ENCODE assay signal across 11 cellular contexts in genomic region chr18:63603772-63604171, GRCh38. TPM values are rescaled to one million over a fixed set of nuclear protein-coding genes. Genes with fewer than 3 reads are reported as not detected.
DNase-seq lines count a peak whose midpoint lies in the region; ATAC-seq, FAIRE-seq and TF ChIP-seq lines count a peak whose summit lies in the region.
"Had no signal": no experiment of that assay in that cellular context is flagged by ENCODE, and none has a peak within 500 bp of the region (broad histone marks: within the 10 kb centered on the region; RNA-seq: fewer than 3 reads in every experiment).

No MANE protein-coding gene starts in this region.

- 45% methylated on average over 1 of the region's 1 CpG for WGBS in mammary epithelial cell (ENCODE audit: low coverage, missing lambda C conversion rate)
- 15 to 40% methylated on average over 1 of the region's 1 CpG for WGBS in body of pancreas, 2 donors

- no TSS peak for BruUV-seq in mammary epithelial cell (replicated peaks; lab: Mats Ljungman, UMichigan)

- peak; percentile 95 for ATAC-seq in GM21381 (IDR thresholded peaks at IDR 0.05; ENCODE audit: unreplicated experiment)
- ATAC-seq in HG03103 (IDR thresholded peaks at IDR 0.05; ENCODE audit: low read depth, unreplicated experiment), result peak; percentile 95
- ATAC-seq in omental fat pad (ENCODE audit: low FRiP score), result no peak
- no peak for ATAC-seq in body of pancreas
- ATAC-seq: gastroesophageal sphincter had no signal

- H4K20me1 ChIP-seq in mammary epithelial cell (ENCODE audit: insufficient read depth, low read length), result no peaks in the 10 kb centered on the region

- H3K4me3 ChIP-seq in mammary epithelial cell (replicated peaks in 1 of 3; ENCODE audit: insufficient read depth in 1 of 3, low read depth in 2 of 3, low read length in 3 of 3), result no peak overlapping the region
- no peak overlapping the region for H3K4me3 ChIP-seq in body of pancreas
- H3K4me3 ChIP-seq: gastroesophageal sphincter, SJSA1 had no signal

- H3K4me1 ChIP-seq in mammary epithelial cell (ENCODE audit: insufficient read depth, low read length) (peaks cover 25% of the 10 kb centered on the region), body of pancreas (no peaks in the 10 kb centered on the region)
- H3K4me1 ChIP-seq: gastroesophageal sphincter, SJSA1 had no signal

- FAIRE-seq in GM12892 (lab: Jason Lieb, UNC), result peak; percentile 95

- DNase-seq in GM12892 (ENCODE audit: insufficient read length), result peak; percentile 23
- peak; percentile 82 for DNase-seq in mammary epithelial cell
- no peak for DNase-seq in stimulated activated CD4-positive, alpha-beta T cell treated with anti-CD3 and anti-CD28 coated beads, Interleukin-2, amount 100 ng/mL, for 48 hours
- DNase-seq in omental fat pad (ENCODE audit: low spot score), result no peak
- DNase-seq in body of pancreas, result no peak
- no peak for DNase-seq in NCI-H524 (lab: John Stamatoyannopoulos, UW)

- H3K4me2 ChIP-seq in mammary epithelial cell (ENCODE audit: insufficient read depth, low read depth, low read length), result peak overlapping the region; percentile 48

- no peak for TF ChIP-seq POLR2A in GM12892 (IDR thresholded peaks at IDR 0.05; ENCODE audit: low read depth, low read length)
- TF ChIP-seq POLR2A in body of pancreas (IDR thresholded peaks at IDR 0.05), result no peak

- CTCF ChIA-PET in mammary epithelial cell (lab: Charles Lee; ENCODE audit: low non-redundant PET), result interaction anchor here (0.6 kb wide), 1 partner anchor 298 kb away, joined by 3 read pairs; no protein-coding TSS in a partner anchor

- intact Hi-C loops in mammary epithelial cell (cut with micrococcal nuclease), result loop anchor here (5.0 kb wide), 1 partner anchor 74 kb away; no protein-coding TSS in a partner anchor
- intact Hi-C loops in body of pancreas (cut with DNase I), result no loop called here

- TF ChIP-seq CTCF in mammary epithelial cell (conservative IDR thresholded peaks at IDR 0.05 in 1 of 2, IDR thresholded peaks at IDR 0.05 in 1 of 2; ENCODE audit: extremely low read depth in 1 of 2, insufficient read depth in 1 of 2, low read depth in 1 of 2, low read length in 2 of 2) (no peak), omental fat pad (IDR thresholded peaks at IDR 0.05) (no peak), body of pancreas (IDR thresholded peaks at IDR 0.05) (no peak)

- H3K36me3 ChIP-seq in mammary epithelial cell (ENCODE audit: insufficient read depth, low read length), result no peaks in the 10 kb centered on the region
- no peaks in the 10 kb centered on the region for H3K36me3 ChIP-seq in body of pancreas (replicated peaks in 1 of 2; ENCODE audit: insufficient read depth in 1 of 2, low read depth in 2 of 2)
- H3K36me3 ChIP-seq: gastroesophageal sphincter, SJSA1 had no signal

- no peaks in the 10 kb centered on the region for H3K79me2 ChIP-seq in mammary epithelial cell (ENCODE audit: insufficient read depth, low read length)

- peak overlapping the region; percentile 87 for H3K27ac ChIP-seq in mammary epithelial cell (ENCODE audit: insufficient read depth, low read depth, low read length)
- H3K27ac ChIP-seq in body of pancreas, result no peak overlapping the region
- H3K27ac ChIP-seq: gastroesophageal sphincter, SJSA1 had no signal

- H3K27me3 ChIP-seq in mammary epithelial cell (ENCODE audit: insufficient read depth, low read length), result no peaks in the 10 kb centered on the region
- H3K27me3 ChIP-seq in body of pancreas, result no peaks in the 10 kb centered on the region
- H3K27me3 ChIP-seq: gastroesophageal sphincter had no signal

- H3K9me3 ChIP-seq in mammary epithelial cell (replicated peaks; ENCODE audit: insufficient read depth, low read length) (no peaks in the 10 kb centered on the region), body of pancreas (no peaks in the 10 kb centered on the region)
- H3K9me3 ChIP-seq: gastroesophageal sphincter, SJSA1 had no signal

- in situ Hi-C loops in mammary epithelial cell (cut with MboI; ENCODE audit: low sequenced_read_pairs in 2 of 2), result no loop called here

- peak overlapping the region; percentile 33 for H3K9ac ChIP-seq in mammary epithelial cell (ENCODE audit: insufficient read depth, low read length)

- dilution Hi-C loops in mammary epithelial cell (cut with HindIII; ENCODE audit: low sequenced_read_pairs), result no loop called here

- no peak overlapping the region for H2AFZ ChIP-seq in mammary epithelial cell (ENCODE audit: low read depth, low read length)

RNA-seq across cellular contexts. Expression of gene SERPINB13, which starts 16.6 kb away (rescaled TPM):
- not detected for polyA plus RNA-seq in GM12892 (2012; ENCODE audit: missing spikeins)
- 10 to 100 TPM in 1 of 2 donors, 1 to 10 TPM in 1; 8.8 to 12.4 TPM for total RNA-seq in mammary epithelial cell
- polyA plus RNA-seq in mammary epithelial cell, result 4.2 TPM
- not detected for polyA minus RNA-seq in mammary epithelial cell
- total RNA-seq in omental fat pad, result not detected
- not detected for total RNA-seq in body of pancreas
- total RNA-seq: activated T-helper 1 cell treated with anti-CD3 and anti-CD28 coated beads, Interleukin-12 subunit alpha, Interleukin-12 subunit beta, Interleukin-2, Interleukin-4 antibody, amounts not matched to agents 30 ng/mL and 10 ng/mL and 1 ng/mL, durations not matched to agents 14 hours and 24 hours and 36 hours; SJSA1 had no signal

RNA-seq across cellular contexts. Expression of gene SERPINB4, which starts 40.3 kb away (rescaled TPM):
- 0.23 TPM for polyA plus RNA-seq in GM12892 (2012; ENCODE audit: missing spikeins)
- total RNA-seq in mammary epithelial cell (1 to 10 TPM in 1 of 2 donors, under 1 TPM in 1; 0.35 to 1.5 TPM), omental fat pad (not detected), body of pancreas (not detected)
- 1.3 TPM for polyA plus RNA-seq in mammary epithelial cell
- not detected for polyA minus RNA-seq in mammary epithelial cell
- total RNA-seq: activated T-helper 1 cell treated with anti-CD3 and anti-CD28 coated beads, Interleukin-12 subunit alpha, Interleukin-12 subunit beta, Interleukin-2, Interleukin-4 antibody, amounts not matched to agents 30 ng/mL and 10 ng/mL and 1 ng/mL, durations not matched to agents 14 hours and 24 hours and 36 hours had no signal

RNA-seq across cellular contexts. Expression of gene SERPINB3, which starts 57.9 kb away (rescaled TPM):
- not detected for polyA plus RNA-seq in GM12892 (2012; ENCODE audit: missing spikeins)
- total RNA-seq in mammary epithelial cell (10 to 100 TPM in 1 of 2 donors, 1 to 10 TPM in 1; 2.4 to 12.7 TPM), omental fat pad (not detected), body of pancreas (not detected)
- polyA plus RNA-seq in mammary epithelial cell, result 12.3 TPM
- polyA minus RNA-seq in mammary epithelial cell, result 10.6 TPM
- total RNA-seq: activated T-helper 1 cell treated with anti-CD3 and anti-CD28 coated beads, Interleukin-12 subunit alpha, Interleukin-12 subunit beta, Interleukin-2, Interleukin-4 antibody, amounts not matched to agents 30 ng/mL and 10 ng/mL and 1 ng/mL, durations not matched to agents 14 hours and 24 hours and 36 hours; SJSA1 had no signal

Comparison
In these comparisons a context has a peak if more than half of its experiments do, and no peak if none do; other contexts are left out.
1. DNase-seq: peak in GM12892 (single experiment) and mammary epithelial cell (single experiment); none in stimulated activated CD4-positive, alpha-beta T cell treated with anti-CD3 and anti-CD28 coated beads, Interleukin-2, amount 100 ng/mL, for 48 hours (0 of 2), omental fat pad (single experiment), body of pancreas (0 of 4) and NCI-H524 (0 of 2).
2. ATAC-seq: peak in GM21381 (single experiment) and HG03103 (single experiment); none in omental fat pad (single experiment) and body of pancreas (single experiment).
3. RNA of gene SERPINB13, which starts 16.6 kb away (total RNA-seq): 8.8 to 12.4 TPM in mammary epithelial cell; not detected in omental fat pad and not detected in body of pancreas; every median in the first group is over 4 times any median in the second.